ENCODE assay signal across 12 cellular contexts in genomic region chr2:101725515-101726192, GRCh38. TPM values are rescaled to one million over a fixed set of nuclear protein-coding genes. Genes with fewer than 3 reads are reported as not detected.
A peak's percentile ranks its signal among the peaks of the same experiment; 100 is the strongest.
DNase-seq lines count a peak whose midpoint lies in the region; ATAC-seq and TF ChIP-seq lines count a peak whose summit lies in the region.
"Had no signal": no experiment of that assay in that cellular context is flagged by ENCODE, and none has a peak within 500 bp of the region (broad histone marks: within the 10 kb centered on the region; RNA-seq: fewer than 3 reads in every experiment).

No MANE protein-coding gene starts in this region.

- ATAC-seq in naive thymus-derived CD4-positive, alpha-beta T cell, result no peak
- no peak for ATAC-seq in HG03571 (IDR thresholded peaks at IDR 0.05; ENCODE audit: unreplicated experiment)

- H3K9me3 Mint-ChIP-seq in naive thymus-derived CD4-positive, alpha-beta T cell, result peaks cover 0 to 5% (median 0%) of the 10 kb centered on the region in 11 donors

- no peaks in the 10 kb centered on the region for H3K27me3 Mint-ChIP-seq in naive thymus-derived CD4-positive, alpha-beta T cell

- H3K4me3 Mint-ChIP-seq in naive thymus-derived CD4-positive, alpha-beta T cell, result peak overlapping the region in 7 of 10 donors; percentile 2 to 55 (median 38)

- no peaks in the 10 kb centered on the region for H3K36me3 ChIP-seq in naive thymus-derived CD4-positive, alpha-beta T cell (ENCODE audit: control insufficient read depth in 2 of 3, insufficient read depth in 3 of 3, low read length in 3 of 3)
- no peaks in the 10 kb centered on the region for H3K36me3 ChIP-seq in ascending aorta
- H3K36me3 ChIP-seq: uterus had no signal

- H3K27me3 ChIP-seq in naive thymus-derived CD4-positive, alpha-beta T cell (ENCODE audit: control insufficient read depth in 2 of 2, insufficient read depth in 2 of 2, low read length in 2 of 2), result no peaks in the 10 kb centered on the region
- H3K27me3 ChIP-seq in ascending aorta, result no peaks in the 10 kb centered on the region
- H3K27me3 ChIP-seq: uterus had no signal

- H3K27ac Mint-ChIP-seq in naive thymus-derived CD4-positive, alpha-beta T cell, result peak overlapping the region in 5 of 9 donors; percentile 34 to 78 (median 38)

- POLR2A ChIA-PET in naive thymus-derived CD4-positive, alpha-beta T cell (lab: Charles Lee), result interaction anchor here (0.8 to 1.7 kb wide), 5 partner anchors 10 to 27 kb away, joined by 3 to 5 read pairs (median 3); no protein-coding TSS in a partner anchor

- no peak overlapping the region for H3K27ac ChIP-seq in naive thymus-derived CD4-positive, alpha-beta T cell (ENCODE audit: low read depth, low read length)
- no peak overlapping the region for H3K27ac ChIP-seq in ascending aorta
- H3K27ac ChIP-seq: uterus had no signal

- CTCF ChIA-PET in naive thymus-derived CD4-positive, alpha-beta T cell (lab: Charles Lee), result interaction anchor here (0.5 to 2.0 kb wide), 10 partner anchors 8 to 383 kb away, joined by 3 to 8 read pairs (median 5); no protein-coding TSS in a partner anchor

- H3K36me3 Mint-ChIP-seq in naive thymus-derived CD4-positive, alpha-beta T cell, result peaks cover 0 to 26% (median 7%) of the 10 kb centered on the region in 5 donors

- TF ChIP-seq CTCF in LNCAP (IDR thresholded peaks at IDR 0.05) (0 out of 2 replicates have a peak, but pooled peaks have one; percentile 7), ascending aorta (IDR thresholded peaks at IDR 0.05) (peak in 1 of 3 experiments; percentile 20)

- DNase-seq in ELF-1 (ENCODE audit: low read depth, low spot score) (peak; percentile 40), dermis blood vessel endothelial cell (peak; percentile 49), NCI-H226 (no peak), NCI-H510A (lab: John Stamatoyannopoulos, UW) (no peak), ascending aorta (ENCODE audit: low spot score in 2 of 2) (no peak)
- DNase-seq in naive thymus-derived CD4-positive, alpha-beta T cell, result peak in 4 of 9 donors; percentile 31 to 43 (median 38)
- DNase-seq: activated CD4-positive, alpha-beta T cell treated with anti-CD3 and anti-CD28 coated beads, Interleukin-2, amount 50 U/mL, for 1 hour; kidney glomerular epithelial cell; NCI-H187; uterus had no signal

- peaks cover 66 to 99% (median 96%) of the 10 kb centered on the region in 7 donors for H3K4me1 Mint-ChIP-seq in naive thymus-derived CD4-positive, alpha-beta T cell

- H3K9me3 ChIP-seq in naive thymus-derived CD4-positive, alpha-beta T cell (ENCODE audit: control insufficient read depth in 2 of 3, low read length in 3 of 3), result no peaks in the 10 kb centered on the region
- no peaks in the 10 kb centered on the region for H3K9me3 ChIP-seq in ascending aorta
- H3K9me3 ChIP-seq: uterus had no signal

- peaks cover 26 to 84% of the 10 kb centered on the region in 2 donors for H3K4me1 ChIP-seq in naive thymus-derived CD4-positive, alpha-beta T cell (ENCODE audit: control insufficient read depth in 2 of 2, insufficient read depth in 2 of 2, low read length in 2 of 2)
- H3K4me1 ChIP-seq in ascending aorta, result no peaks in the 10 kb centered on the region
- H3K4me1 ChIP-seq: uterus had no signal

- H3K4me3 ChIP-seq in naive thymus-derived CD4-positive, alpha-beta T cell (ENCODE audit: low read length), result no peak overlapping the region
- no peak overlapping the region for H3K4me3 ChIP-seq in ascending aorta
- H3K4me3 ChIP-seq: uterus had no signal

- intact Hi-C loops in naive thymus-derived CD4-positive, alpha-beta T cell (cut with micrococcal nuclease), result loop anchor here in 1 of 2 donors (1.0 to 5.0 kb wide), 3 partner anchors 13 to 306 kb away; no protein-coding TSS in a partner anchor
- intact Hi-C loops in ascending aorta (cut with DNase I), result no loop called here

RNA-seq across cellular contexts. Expression of gene MAP4K4, which starts 28.1 kb away (rescaled TPM):
- 192 and 255 TPM in 2 replicates for total RNA-seq in dermis blood vessel endothelial cell
- total RNA-seq in naive thymus-derived CD4-positive, alpha-beta T cell, result 100 to 1,000 TPM; 104 to 138 (median 128) TPM
- 10 to 100 TPM; 13.6 to 14.2 TPM for polyA plus RNA-seq in naive thymus-derived CD4-positive, alpha-beta T cell
- 48.0 TPM for total RNA-seq in ascending aorta

Comparison
In these comparisons a context has a peak if more than half of its experiments do, and no peak if none do; other contexts are left out.
1. DNase-seq: peak in ELF-1 (single experiment) and dermis blood vessel endothelial cell (single experiment); none in NCI-H226 (single experiment), NCI-H510A (single experiment) and ascending aorta (0 of 2).